ENCODE assay signal across 22 cellular contexts in genomic region chr7:117793496-117793895, GRCh38.
"Had no signal": no experiment of that assay in that cellular context is flagged by ENCODE, and none has a peak within 500 bp of the region (broad histone marks: within the 10 kb centered on the region; RNA-seq: fewer than 3 reads in every experiment).

No MANE protein-coding gene starts in this region.

- H3K4me1 Mint-ChIP-seq: natural killer cell had no signal

- H3K9me3 Mint-ChIP-seq: activated CD8-positive, alpha-beta T cell treated with anti-CD3 and anti-CD28 coated beads for 36 hours; memory B cell; stimulated activated naive CD8-positive, alpha-beta T cell treated with anti-CD3 and anti-CD28 coated beads, Interleukin-15, Interleukin-2, amounts not matched to agents 100 ng/mL and 50 ng/mL, for 24 hours had no signal

- H3K4me3 Mint-ChIP-seq: activated CD8-positive, alpha-beta T cell treated with anti-CD3 and anti-CD28 coated beads for 36 hours; memory B cell; natural killer cell; stimulated activated naive CD8-positive, alpha-beta T cell treated with anti-CD3 and anti-CD28 coated beads, Interleukin-15, Interleukin-2, amounts not matched to agents 100 ng/mL and 50 ng/mL, for 24 hours had no signal

- H3K9me3 ChIP-seq: gastrocnemius medialis, heart right ventricle, left lung, prostate gland, spleen, thoracic aorta, upper lobe of right lung had no signal

- H3K27me3 ChIP-seq: gastrocnemius medialis, heart right ventricle, left lung, spleen, upper lobe of right lung had no signal

- H3K4me3 ChIP-seq: coronary artery, gastrocnemius medialis, heart right ventricle, left lung, prostate gland, spleen, thoracic aorta, upper lobe of right lung had no signal

- H3K27ac ChIP-seq: coronary artery, epithelial cell of prostate, gastrocnemius medialis, prostate gland, thoracic aorta, upper lobe of right lung had no signal

- H3K4me1 ChIP-seq: gastrocnemius medialis, left lung, prostate gland, upper lobe of right lung had no signal

- H3K36me3 Mint-ChIP-seq: activated naive CD4-positive, alpha-beta T cell treated with anti-CD3 and anti-CD28 coated beads, Interleukin-2, amount 50 U/mL, for 72 hours; memory B cell; natural killer cell had no signal

- H3K36me3 ChIP-seq: gastrocnemius medialis, heart right ventricle, left lung, prostate gland, thoracic aorta, upper lobe of right lung had no signal

- H3K27ac Mint-ChIP-seq: activated CD8-positive, alpha-beta T cell treated with anti-CD3 and anti-CD28 coated beads for 36 hours; activated naive CD4-positive, alpha-beta T cell treated with anti-CD3 and anti-CD28 coated beads, Interleukin-2, amount 50 U/mL, for 72 hours; memory B cell; natural killer cell; stimulated activated naive CD8-positive, alpha-beta T cell treated with anti-CD3 and anti-CD28 coated beads, Interleukin-15, Interleukin-2, amounts not matched to agents 100 ng/mL and 50 ng/mL, for 24 hours had no signal

- DNase-seq: activated CD4-positive, alpha-beta T cell treated with anti-CD3 and anti-CD28 coated beads for 4 hours; activated CD8-positive, alpha-beta memory T cell treated with anti-CD3 and anti-CD28 coated beads, Interleukin-2, amount 50 U/mL, for 4 hours; activated CD8-positive, alpha-beta T cell treated with anti-CD3 and anti-CD28 coated beads for 36 hours; activated effector memory CD4-positive, alpha-beta T cell treated with anti-CD3 and anti-CD28 coated beads, Interleukin-2, amount 50 U/mL, for 16 hours; activated T-cell treated with anti-CD3 and anti-CD28 coated beads, Interleukin-2, amount 50 U/mL, for 48 hours; central memory CD4-positive, alpha-beta T cell; effector memory CD4-positive, alpha-beta T cell; gastrocnemius medialis; heart right ventricle; left lung; natural killer cell; nucleus accumbens; spleen; T-helper 2 cell; upper lobe of right lung had no signal
